Comparison of ENCODE assay signal across 14 cellular contexts in genomic region chr20:22584630-22584921, GRCh38. TPM values are rescaled to one million over a fixed set of nuclear protein-coding genes. Genes with fewer than 3 reads are reported as not detected.
DNase-seq lines count a peak whose midpoint lies in the region; ATAC-seq, FAIRE-seq and TF ChIP-seq lines count a peak whose summit lies in the region.
"Had no signal": no experiment of that assay in that cellular context is flagged by ENCODE, and none has a peak within 500 bp of the region (broad histone marks: within the 10 kb centered on the region; RNA-seq: fewer than 3 reads in every experiment).

No MANE protein-coding gene starts in this region.

- H3K4me3 ChIP-seq in K562 = peak overlapping the region; percentile 33
- H3K4me3 ChIP-seq in lung = no peak overlapping the region

- H3K36me3 Mint-ChIP-seq in Calu3 (ENCODE audit: insufficient read depth, unreplicated experiment) = peaks cover 6% of the 10 kb centered on the region
- no peaks in the 10 kb centered on the region for H3K36me3 Mint-ChIP-seq in mesothelial cell of epicardium
- peaks cover 2% of the 10 kb centered on the region for H3K36me3 Mint-ChIP-seq in activated T-helper 1 cell treated with anti-CD3 and anti-CD28 coated beads, Interleukin-12 subunit alpha, Interleukin-12 subunit beta, Interleukin-2, Interleukin-4 antibody, amounts not matched to agents 30 ng/mL and 10 ng/mL and 1 ng/mL, durations not matched to agents 14 hours and 24 hours and 36 hours (ENCODE audit: low read depth)

- no peak for TF ChIP-seq RAD21 in K562 (CRISPR knock-in tag; conservative IDR thresholded peaks at IDR 0.05 in 1 of 2, IDR thresholded peaks at IDR 0.05 in 1 of 2)

- no peaks in the 10 kb centered on the region for H3K9me1 ChIP-seq in K562 (ENCODE audit: control insufficient read depth, insufficient read depth, low read length)

- H3K4me1 ChIP-seq in K562 (replicated peaks in 1 of 2; ENCODE audit: control insufficient read depth in 2 of 2, insufficient read depth in 2 of 2, low read length in 2 of 2) (peaks cover 0 to 30% of the 10 kb centered on the region in 2 experiments; a peak in 2 of 5 replicates), lung (ENCODE audit: control insufficient read depth in 2 of 2, insufficient read depth in 2 of 2, low read length in 2 of 2) (peaks cover 6 to 12% of the 10 kb centered on the region in 2 donors)

- H3K4me1 Mint-ChIP-seq in Calu3 (ENCODE audit: low read depth, unreplicated experiment) (no peaks in the 10 kb centered on the region), mesothelial cell of epicardium (peaks cover 11% of the 10 kb centered on the region)
- H3K4me1 Mint-ChIP-seq in activated T-helper 1 cell treated with anti-CD3 and anti-CD28 coated beads, Interleukin-12 subunit alpha, Interleukin-12 subunit beta, Interleukin-2, Interleukin-4 antibody, amounts not matched to agents 30 ng/mL and 10 ng/mL and 1 ng/mL, durations not matched to agents 14 hours and 24 hours and 36 hours (ENCODE audit: low read depth) = no peaks in the 10 kb centered on the region

- no CpG with 5 or more reads among the region's 25 CpGs for WGBS in K562 (ENCODE audit: insufficient coverage, low coverage, missing lambda C conversion rate)
- WGBS in lung, 2 donors = 0 to 3% methylated on average over 12 to 24 of the region's 25 CpGs

- H3K36me3 ChIP-seq in K562 (ENCODE audit: control insufficient read depth, insufficient read depth, low read length) (no peaks in the 10 kb centered on the region), lung (ENCODE audit: control insufficient read depth in 2 of 2, insufficient read depth in 2 of 2, low read length in 2 of 2) (no peaks in the 10 kb centered on the region)

- H3K9me3 Mint-ChIP-seq in Calu3 (ENCODE audit: low read depth, unreplicated experiment) (no peaks in the 10 kb centered on the region), mesothelial cell of epicardium (no peaks in the 10 kb centered on the region)
- H3K9me3 Mint-ChIP-seq in activated T-helper 1 cell treated with anti-CD3 and anti-CD28 coated beads, Interleukin-12 subunit alpha, Interleukin-12 subunit beta, Interleukin-2, Interleukin-4 antibody, amounts not matched to agents 30 ng/mL and 10 ng/mL and 1 ng/mL, durations not matched to agents 14 hours and 24 hours and 36 hours = no peaks in the 10 kb centered on the region

- in situ Hi-C loops in K562 (cut with MboI) = no loop called here

- H3K4me2 ChIP-seq in K562 (ENCODE audit: insufficient read depth, low read length) = no peak overlapping the region

- no peak for TF ChIP-seq CTCF in Calu3 (IDR thresholded peaks at IDR 0.05; ENCODE audit: unreplicated experiment)
- TF ChIP-seq CTCF in K562 (IDR thresholded peaks at IDR 0.05 in 2 of 3, conservative IDR thresholded peaks at IDR 0.05 in 1 of 3; ENCODE audit: insufficient read depth in 2 of 3, low read depth in 1 of 3, low read length in 3 of 3) = no peak
- TF ChIP-seq CTCF in lung (IDR thresholded peaks at IDR 0.05; ENCODE audit: control extremely low read depth, extremely low read depth) = no peak
- no peak for TF ChIP-seq CTCF in mesothelial cell of epicardium (IDR thresholded peaks at IDR 0.05; ENCODE audit: unreplicated experiment)

- no peak overlapping the region for H2AFZ ChIP-seq in K562 (ENCODE audit: low read depth, low read length)

- no peaks in the 10 kb centered on the region; the same call in 2 of the 3 replicates for H3K79me2 ChIP-seq in K562 (ENCODE audit: control insufficient read depth, insufficient read depth, low read length)

- peak; percentile 62 for ATAC-seq in K562
- ATAC-seq in lung (ENCODE audit: insufficient read depth, low FRiP score) = peak; percentile 59
- no peak for ATAC-seq in HG02938 (IDR thresholded peaks at IDR 0.05; ENCODE audit: unreplicated experiment)
- ATAC-seq: activated T-cell treated with anti-CD3 and anti-CD28 coated beads, Interleukin-2, amount 50 U/mL, for 72 hours had no signal

- CTCF ChIA-PET in Calu3 (lab: Charles Lee) (interaction anchor here (0.6 to 0.7 kb wide), 2 partner anchors 101 to 272 kb away, joined by 3 read pairs; no protein-coding TSS in a partner anchor), K562 (lab: Yijun Ruan, JAX; ENCODE audit: low intra/inter-chr PET ratio) (interaction anchor here (3.6 kb wide), 1 partner anchor 245 kb away, joined by 20 read pairs; no protein-coding TSS in a partner anchor)

- H3K27me3 ChIP-seq in K562 (ENCODE audit: control insufficient read depth in 2 of 2, insufficient read depth in 2 of 2, low read length in 2 of 2) (no peaks in the 10 kb centered on the region; a peak in 2 of 5 replicates), lung (ENCODE audit: control insufficient read depth, insufficient read depth) (no peaks in the 10 kb centered on the region)

- FAIRE-seq in K562 (lab: Jason Lieb, UNC) = no peak
- FAIRE-seq: TTC549 had no signal

- no TSS peak for BruUV-seq in Calu3 (replicated peaks; lab: Mats Ljungman, UMichigan)
- no TSS peak for BruUV-seq in K562 (replicated peaks; lab: Mats Ljungman, UMichigan)

- H3K27ac Mint-ChIP-seq in Calu3 (ENCODE audit: unreplicated experiment) (no peak overlapping the region), mesothelial cell of epicardium (no peak overlapping the region)
- no peak overlapping the region for H3K27ac Mint-ChIP-seq in activated T-helper 1 cell treated with anti-CD3 and anti-CD28 coated beads, Interleukin-12 subunit alpha, Interleukin-12 subunit beta, Interleukin-2, Interleukin-4 antibody, amounts not matched to agents 30 ng/mL and 10 ng/mL and 1 ng/mL, durations not matched to agents 14 hours and 24 hours and 36 hours
- H3K27ac Mint-ChIP-seq: activated T-cell treated with anti-CD3 and anti-CD28 coated beads, Interleukin-2, amount 50 U/mL, for 72 hours; HFFc6 had no signal

- H3K4me3 Mint-ChIP-seq in Calu3 (ENCODE audit: low read depth, unreplicated experiment) = peak overlapping the region; percentile 72
- no peak overlapping the region for H3K4me3 Mint-ChIP-seq in mesothelial cell of epicardium
- H3K4me3 Mint-ChIP-seq in activated T-helper 1 cell treated with anti-CD3 and anti-CD28 coated beads, Interleukin-12 subunit alpha, Interleukin-12 subunit beta, Interleukin-2, Interleukin-4 antibody, amounts not matched to agents 30 ng/mL and 10 ng/mL and 1 ng/mL, durations not matched to agents 14 hours and 24 hours and 36 hours = no peak overlapping the region
- H3K4me3 Mint-ChIP-seq: HFFc6 had no signal

- DNase-seq in Calu3 (peak; percentile 50), NCI-H2029 (lab: John Stamatoyannopoulos, UW) (peak; percentile 87), K562 (ENCODE audit: extremely low read depth in 1 of 4, low spot score in 3 of 4) (peak in 2 of 4 experiments; percentile 12 to 38), lung (ENCODE audit: low spot score) (no peak), mesothelial cell of epicardium (ENCODE audit: low spot score in 2 of 2, unreplicated experiment in 2 of 2) (no peak)
- DNase-seq in activated CD8-positive, alpha-beta memory T cell treated with anti-CD3 and anti-CD28 coated beads, Interleukin-2, amount 50 U/mL, for 48 hours = no peak
- DNase-seq in activated T-helper 1 cell treated with anti-CD3 and anti-CD28 coated beads, Interleukin-12 subunit alpha, Interleukin-12 subunit beta, Interleukin-2, Interleukin-4 antibody, amounts not matched to agents 30 ng/mL and 10 ng/mL and 1 ng/mL, durations not matched to agents 14 hours and 24 hours and 36 hours (ENCODE audit: low spot score) = no peak
- DNase-seq: activated T-cell treated with anti-CD3 and anti-CD28 coated beads, Interleukin-2, amount 50 U/mL, for 72 hours; HFFc6 had no signal

- peak overlapping the region in 1 of 2 experiments; percentile 76; a peak in 1 of 4 replicates for H3K9ac ChIP-seq in K562 (ENCODE audit: insufficient read depth in 1 of 2, low read depth in 2 of 2, low read length in 2 of 2)

- no peaks in the 10 kb centered on the region for H4K20me1 ChIP-seq in K562 (replicated peaks; ENCODE audit: control insufficient read depth, insufficient read depth, low read length)

- TF ChIP-seq POLR2A in K562 (conservative IDR thresholded peaks at IDR 0.05) = no peak

- intact Hi-C loops in Calu3 (cut with micrococcal nuclease; ENCODE audit: unreplicated experiment) (loop anchor here (2.0 kb wide), 1 partner anchor 100 kb away; no protein-coding TSS in a partner anchor), K562 (cut with micrococcal nuclease) (loop anchor here (10.0 kb wide), 2 partner anchors 60 to 130 kb away; no protein-coding TSS in a partner anchor)
- intact Hi-C loops in activated T-helper 1 cell treated with anti-CD3 and anti-CD28 coated beads, Interleukin-12 subunit alpha, Interleukin-12 subunit beta, Interleukin-2, Interleukin-4 antibody, amounts not matched to agents 30 ng/mL and 10 ng/mL and 1 ng/mL, durations not matched to agents 14 hours and 24 hours and 36 hours (cut with micrococcal nuclease) = loop anchor here (5.0 kb wide), 1 partner anchor 1072 kb away; the partner anchor contains the start of gene NKX2-2

- peaks cover 9% of the 10 kb centered on the region for H3K27me3 Mint-ChIP-seq in Calu3 (ENCODE audit: unreplicated experiment)
- H3K27me3 Mint-ChIP-seq in mesothelial cell of epicardium (ENCODE audit: low read depth) = peaks cover 90% of the 10 kb centered on the region
- H3K27me3 Mint-ChIP-seq in activated T-helper 1 cell treated with anti-CD3 and anti-CD28 coated beads, Interleukin-12 subunit alpha, Interleukin-12 subunit beta, Interleukin-2, Interleukin-4 antibody, amounts not matched to agents 30 ng/mL and 10 ng/mL and 1 ng/mL, durations not matched to agents 14 hours and 24 hours and 36 hours (ENCODE audit: insufficient read depth) = peaks cover 56% of the 10 kb centered on the region

- no peak for TF ChIP-seq EP300 in K562 (IDR thresholded peaks at IDR 0.05; ENCODE audit: low read length)

- POLR2A ChIA-PET in K562 (lab: Yijun Ruan, JAX) = interaction anchor here (0.6 kb wide), 1 partner anchor 182 kb away, joined by 3 read pairs; no protein-coding TSS in a partner anchor

- H3K9me3 ChIP-seq in K562 (replicated peaks; ENCODE audit: control insufficient read depth, insufficient read depth, low read depth, low read length) (no peaks in the 10 kb centered on the region), lung (ENCODE audit: control insufficient read depth in 2 of 2, insufficient read depth in 1 of 2, low read length in 1 of 2) (peaks cover 2% of the 10 kb centered on the region in 2 donors)

- H3K27ac ChIP-seq in K562 (ENCODE audit: extremely low read depth, low read depth, low read length) (no peak overlapping the region), lung (ENCODE audit: low read depth in 1 of 2, low read length in 1 of 2) (peak overlapping the region in 1 of 2 donors; percentile 88)

RNA-seq across cellular contexts. Expression of gene FOXA2, which starts 0.2 kb away (rescaled TPM):
- 1.1 and 2.1 TPM in 2 replicates for total RNA-seq in Calu3 (2022)
- total RNA-seq in K562 (2011; cell fraction: chromatin; rRNA removed; ENCODE audit: low replicate concordance) = 0.19 and 0.21 TPM in 2 replicates
- total RNA-seq in K562 (2011; cell fraction: nucleolus; rRNA removed) = 0.17 and 0.39 TPM in 2 replicates
- 0.23 TPM in 1 of 2 replicates, not detected in the other for total RNA-seq in K562 (2011; cell fraction: nucleoplasm; rRNA removed)
- total RNA-seq in K562 (2014; rRNA removed) = 0.69 and 0.82 TPM in 2 replicates
- 0.22 and 0.35 TPM in 2 replicates for total RNA-seq in K562 (2014; rRNA removed; fragmentation: Illumina TruSeq; extraction: Trizol)
- 0.25 and 0.38 TPM in 2 replicates for total RNA-seq in K562 (2015; rRNA removed; fragmentation: Illumina TruSeq; extraction: Trizol)
- total RNA-seq in K562 (2021) = 1.0 and 1.5 TPM in 2 replicates
- 0.03 and 0.10 TPM in 2 replicates for polyA plus RNA-seq in K562 (2011; rRNA removed)
- polyA plus RNA-seq in K562 (2011; cell fraction: cytosol; rRNA removed) = 0.42 TPM in 1 of 2 replicates, not detected in the other
- polyA plus RNA-seq in K562 (2011; cell fraction: nucleus; rRNA removed) = 0.08 and 1.4 TPM in 2 replicates
- polyA plus RNA-seq in K562 (2012) = 1.7 and 4.1 TPM in 2 replicates
- 0.56 and 0.66 TPM in 2 replicates for polyA plus RNA-seq in K562 (2014; fragmentation: Illumina TruSeq; extraction: Trizol)
- polyA plus RNA-seq in K562 (2014; fragmentation: Nextera tagmentation; extraction: Ambion mirVana) = under 1 TPM; 0.14 to 0.15 TPM
- polyA plus RNA-seq in K562 (2014; rRNA removed) = 0.54 and 0.80 TPM in 2 replicates
- not detected in 2 replicates for polyA minus RNA-seq in K562 (2011; rRNA and poly(A)+ RNA removed)
- polyA minus RNA-seq in K562 (2011; cell fraction: cytosol; rRNA and poly(A)+ RNA removed) = 0.57 TPM in 1 of 2 replicates, not detected in the other
- 0.27 TPM in 1 of 2 replicates, not detected in the other for polyA minus RNA-seq in K562 (2011; cell fraction: nucleus; rRNA and poly(A)+ RNA removed)
- total RNA-seq in lung = 10 to 100 TPM; 10.4 to 39.5 TPM
- 10 to 100 TPM in 1 of 2 donors, 1 to 10 TPM in 1; 10.0 to 24.8 TPM for polyA plus RNA-seq in lung
- not detected in 3 replicates for total RNA-seq in mesothelial cell of epicardium
- not detected in 2 replicates for total RNA-seq in activated T-helper 1 cell treated with anti-CD3 and anti-CD28 coated beads, Interleukin-12 subunit alpha, Interleukin-12 subunit beta, Interleukin-2, Interleukin-4 antibody, amounts not matched to agents 30 ng/mL and 10 ng/mL and 1 ng/mL, durations not matched to agents 14 hours and 24 hours and 36 hours
- total RNA-seq: activated T-cell treated with anti-CD3 and anti-CD28 coated beads, Interleukin-2, amount 50 U/mL, for 72 hours; fibroblast of villous mesenchyme; HFFc6; mesenteric fat pad had no signal
- polyA plus RNA-seq: AG04450 had no signal

Comparison
In these comparisons a context has a peak if more than half of its experiments do, and no peak if none do; other contexts are left out.
1. DNase-seq: peak in Calu3 (single experiment) and NCI-H2029 (single experiment); none in lung (single experiment), activated CD8-positive, alpha-beta memory T cell treated with anti-CD3 and anti-CD28 coated beads, Interleukin-2, amount 50 U/mL, for 48 hours (single experiment), mesothelial cell of epicardium (0 of 2) and activated T-helper 1 cell treated with anti-CD3 and anti-CD28 coated beads, Interleukin-12 subunit alpha, Interleukin-12 subunit beta, Interleukin-2, Interleukin-4 antibody, amounts not matched to agents 30 ng/mL and 10 ng/mL and 1 ng/mL, durations not matched to agents 14 hours and 24 hours and 36 hours (single experiment).